In genomic region chr4:41535911-41536361, GRCh38 we compare ENCODE assay signal across 25 cellular contexts. TPM values are rescaled to one million over a fixed set of nuclear protein-coding genes. Genes with fewer than 3 reads are reported as not detected.
A peak's percentile ranks its signal among the peaks of the same experiment; 100 is the strongest.
DNase-seq lines count a peak whose midpoint lies in the region; ATAC-seq, FAIRE-seq and TF ChIP-seq lines count a peak whose summit lies in the region.
"Had no signal": no experiment of that assay in that cellular context is flagged by ENCODE, and none has a peak within 500 bp of the region (broad histone marks: within the 10 kb centered on the region; RNA-seq: fewer than 3 reads in every experiment).

No MANE protein-coding gene starts in this region.

- FAIRE-seq in endometrium (lab: Jason Lieb, UNC) = peak; percentile 4
- FAIRE-seq: GM12878, K562 had no signal

- no peak overlapping the region for H3K27ac Mint-ChIP-seq in activated T-helper 17 cell treated with anti-CD3 and anti-CD28 coated beads, Interleukin-2, amount 50 U/mL, for 72 hours
- H3K27ac Mint-ChIP-seq: activated CD8-positive, alpha-beta T cell treated with anti-CD3 and anti-CD28 coated beads for 36 hours; activated naive CD4-positive, alpha-beta T cell treated with anti-CD3 and anti-CD28 coated beads for 36 hours; CD14-positive monocyte; GM23338; progenitor cell of endocrine pancreas had no signal

- no peak for TF ChIP-seq CTCF in GM13977 (IDR thresholded peaks at IDR 0.05; ENCODE audit: extremely low read depth, insufficient read depth, missing control alignments)

- no peaks in the 10 kb centered on the region for H3K27me3 Mint-ChIP-seq in activated T-helper 17 cell treated with anti-CD3 and anti-CD28 coated beads, Interleukin-2, amount 50 U/mL, for 72 hours

- H3K4me2 ChIP-seq in BLaER1 treated with 17β-estradiol and CSF1 and Interleukin-3, amounts not matched to agents 10 nM and 100 nM = peak overlapping the region in 7 of 11 experiments; percentile 3 to 48 (median 12); a peak in 8 of 22 replicates
- H3K4me2 ChIP-seq: GM23338 had no signal

- no peak overlapping the region for H3K4me3 ChIP-seq in BLaER1 treated with 17β-estradiol and CSF1 and Interleukin-3, amounts not matched to agents 10 nM and 100 nM
- H3K4me3 ChIP-seq: esophagus squamous epithelium, GM12878, GM23338, K562, suprapubic skin had no signal

- DNase-seq in NCI-H2029 treated with DMSO at 0.1 percent for 48 hours (lab: John Stamatoyannopoulos, UW) (peak; percentile 20), pulmonary artery endothelial cell (ENCODE audit: low read depth, low spot score) (peak; percentile 71), GM13977 (ENCODE audit: low spot score) (no peak), retina (no peak)
- DNase-seq: activated CD8-positive, alpha-beta T cell treated with anti-CD3 and anti-CD28 coated beads for 36 hours; activated naive CD4-positive, alpha-beta T cell treated with anti-CD3 and anti-CD28 coated beads for 36 hours; activated T-cell treated with anti-CD3 and anti-CD28 coated beads, Interleukin-2, amount 50 U/mL, for 1 hour; amygdala; DMS153; effector CD4-positive, alpha-beta T cell; esophagus squamous epithelium; NCI-H146; stimulated activated CD4-positive, alpha-beta T cell treated with anti-CD3 and anti-CD28 coated beads, Interleukin-12 subunit alpha, Interleukin-12 subunit beta, amount 100 ng/mL, for 4 hours; T1000 had no signal

- no peak overlapping the region for H3K27ac ChIP-seq in BLaER1 treated with 17β-estradiol and CSF1 and Interleukin-3, amounts not matched to agents 10 nM and 100 nM
- H3K27ac ChIP-seq: suprapubic skin had no signal

- ATAC-seq in GM18867 (IDR thresholded peaks at IDR 0.05; ENCODE audit: unreplicated experiment) = no peak
- ATAC-seq in activated T-helper 17 cell treated with anti-CD3 and anti-CD28 coated beads, Interleukin-2, amount 50 U/mL, for 72 hours (replicated peaks) = no peak
- ATAC-seq: activated CD8-positive, alpha-beta T cell treated with anti-CD3 and anti-CD28 coated beads for 36 hours; GM12878; GM23338; K562; left lobe of liver had no signal

- no peak overlapping the region for H3K9ac ChIP-seq in BLaER1 treated with 17β-estradiol and CSF1 and Interleukin-3, amounts not matched to agents 10 nM and 100 nM

- in situ Hi-C loops in GM13977 (cut with MboI; ENCODE audit: low pct_unique_long_range_greater_than_20kb, low sequenced_read_pairs, unreplicated experiment) = no loop called here

- no peaks in the 10 kb centered on the region for H4K20me1 ChIP-seq in BLaER1 treated with 17β-estradiol and CSF1 and Interleukin-3, amounts not matched to agents 10 nM and 100 nM

- H3K27me3 ChIP-seq in BLaER1 treated with 17β-estradiol and CSF1 and Interleukin-3, amounts not matched to agents 10 nM and 100 nM = no peaks in the 10 kb centered on the region
- H3K27me3 ChIP-seq: esophagus squamous epithelium, suprapubic skin had no signal

- no peaks in the 10 kb centered on the region for H3K36me3 ChIP-seq in BLaER1 treated with 17β-estradiol and CSF1 and Interleukin-3, amounts not matched to agents 10 nM and 100 nM
- H3K36me3 ChIP-seq: esophagus squamous epithelium, suprapubic skin had no signal

- peaks cover 4% of the 10 kb centered on the region for H3K9me3 Mint-ChIP-seq in activated T-helper 17 cell treated with anti-CD3 and anti-CD28 coated beads, Interleukin-2, amount 50 U/mL, for 72 hours
- H3K9me3 Mint-ChIP-seq: activated CD8-positive, alpha-beta T cell treated with anti-CD3 and anti-CD28 coated beads for 36 hours; activated naive CD4-positive, alpha-beta T cell treated with anti-CD3 and anti-CD28 coated beads for 36 hours; CD14-positive monocyte; GM23338 had no signal

- no peak overlapping the region for H3K4me3 Mint-ChIP-seq in activated T-helper 17 cell treated with anti-CD3 and anti-CD28 coated beads, Interleukin-2, amount 50 U/mL, for 72 hours
- H3K4me3 Mint-ChIP-seq: activated CD8-positive, alpha-beta T cell treated with anti-CD3 and anti-CD28 coated beads for 36 hours; activated naive CD4-positive, alpha-beta T cell treated with anti-CD3 and anti-CD28 coated beads for 36 hours; CD14-positive monocyte; GM23338 had no signal

- H3K36me3 Mint-ChIP-seq in activated T-helper 17 cell treated with anti-CD3 and anti-CD28 coated beads, Interleukin-2, amount 50 U/mL, for 72 hours (ENCODE audit: low read depth) = no peaks in the 10 kb centered on the region
- H3K36me3 Mint-ChIP-seq: CD14-positive monocyte had no signal

- no peaks in the 10 kb centered on the region for H3K4me1 Mint-ChIP-seq in activated T-helper 17 cell treated with anti-CD3 and anti-CD28 coated beads, Interleukin-2, amount 50 U/mL, for 72 hours

- no peaks in the 10 kb centered on the region for H3K9me3 ChIP-seq in BLaER1 treated with 17β-estradiol and CSF1 and Interleukin-3, amounts not matched to agents 10 nM and 100 nM (replicated peaks in 1 of 11)
- H3K9me3 ChIP-seq: esophagus squamous epithelium, suprapubic skin had no signal

- H3K4me1 ChIP-seq in BLaER1 treated with 17β-estradiol and CSF1 and Interleukin-3, amounts not matched to agents 10 nM and 100 nM = peaks cover 0 to 21% (median 3%) of the 10 kb centered on the region in 10 experiments; a peak in 11 of 20 replicates

RNA-seq across cellular contexts. Expression of gene LIMCH1, which starts 2.0 kb away (rescaled TPM):
- total RNA-seq in pulmonary artery endothelial cell = 23.8 and 24.1 TPM in 2 replicates
- total RNA-seq in activated T-helper 17 cell treated with anti-CD3 and anti-CD28 coated beads, Interleukin-2, amount 50 U/mL, for 72 hours = not detected
- total RNA-seq: activated CD8-positive, alpha-beta T cell treated with anti-CD3 and anti-CD28 coated beads for 36 hours; activated naive CD4-positive, alpha-beta T cell treated with anti-CD3 and anti-CD28 coated beads for 36 hours had no signal

Comparison
In these comparisons a context has a peak if more than half of its experiments do, and no peak if none do; other contexts are left out.
1. DNase-seq: peak in NCI-H2029 treated with DMSO at 0.1 percent for 48 hours (single experiment) and pulmonary artery endothelial cell (single experiment); none in GM13977 (single experiment) and retina (single experiment).
2. RNA of gene LIMCH1, which starts 2.0 kb away (total RNA-seq): 23.8 to 24.1 TPM in pulmonary artery endothelial cell; not detected in activated T-helper 17 cell treated with anti-CD3 and anti-CD28 coated beads, Interleukin-2, amount 50 U/mL, for 72 hours; every median in the first group is over 10 times any median in the second.